8 cellular contexts compared by ENCODE assay signal in genomic region chr5:95846554-95847260, GRCh38. TPM values are rescaled to one million over a fixed set of nuclear protein-coding genes. Genes with fewer than 3 reads are reported as not detected.
DNase-seq lines count a peak whose midpoint lies in the region; ATAC-seq, FAIRE-seq and TF ChIP-seq lines count a peak whose summit lies in the region.

No MANE protein-coding gene starts in this region.

- BruUV-seq in endothelial cell of umbilical vein (replicated peaks; lab: Mats Ljungman, UMichigan), result no TSS peak

- WGBS in testis, 2 donors, result 69 to 72% methylated on average over 7 of the region's 7 CpGs

- TF ChIP-seq CTCF in CD8-positive, alpha-beta T cell (IDR thresholded peaks at IDR 0.05), result peak; percentile 91
- TF ChIP-seq CTCF in OCI-LY1 (IDR thresholded peaks at IDR 0.05; ENCODE audit: low read length) (peak; percentile 94), endothelial cell of umbilical vein (IDR thresholded peaks at IDR 0.05; ENCODE audit: extremely low read depth in 1 of 2, insufficient read depth in 1 of 2, low read depth in 1 of 2, low read length in 2 of 2) (peak; percentile 80 to 88), testis (IDR thresholded peaks at IDR 0.05) (peak; percentile 89 to 96 (median 94))

- no peaks in the 10 kb centered on the region for H3K27me3 Mint-ChIP-seq in CD8-positive, alpha-beta T cell (ENCODE audit: low read depth)

- no peaks in the 10 kb centered on the region for H4K20me1 ChIP-seq in OCI-LY1 (ENCODE audit: insufficient read depth, low read length)
- no peaks in the 10 kb centered on the region for H4K20me1 ChIP-seq in endothelial cell of umbilical vein (replicated peaks; ENCODE audit: control insufficient read depth, extremely low read depth, insufficient read depth, low read length)

- CTCF ChIA-PET in CD8-positive, alpha-beta T cell (lab: Charles Lee), result interaction anchor here (0.6 to 22.8 kb wide), 35 partner anchors 9 to 673 kb away, joined by 3 to 641 read pairs (median 6); partner anchors contain the start of genes GLRX and RFESD
- CTCF ChIA-PET in endothelial cell of umbilical vein (lab: Charles Lee), result interaction anchor here (0.8 to 14.6 kb wide), 10 partner anchors 11 to 205 kb away, joined by 3 to 201 read pairs (median 4); partner anchors contain the start of genes RFESD and RHOBTB3

- no peaks in the 10 kb centered on the region for H3K36me3 Mint-ChIP-seq in CD8-positive, alpha-beta T cell

- no peak overlapping the region for H3K9ac ChIP-seq in OCI-LY1 (ENCODE audit: low read length)
- H3K9ac ChIP-seq in endothelial cell of umbilical vein (replicated peaks; ENCODE audit: extremely low read depth, insufficient read depth, low read length), result no peak overlapping the region

- H2AFZ ChIP-seq in OCI-LY1 (ENCODE audit: low read length), result no peak overlapping the region
- H2AFZ ChIP-seq in endothelial cell of umbilical vein (ENCODE audit: low read depth, low read length), result peak overlapping the region; percentile 3

- no peaks in the 10 kb centered on the region for H3K36me3 ChIP-seq in CD8-positive, alpha-beta T cell (ENCODE audit: insufficient read depth, low read length)
- H3K36me3 ChIP-seq in OCI-LY1 (ENCODE audit: insufficient read depth, low read length) (no peaks in the 10 kb centered on the region), endothelial cell of umbilical vein (ENCODE audit: control insufficient read depth in 2 of 2, extremely low read depth in 1 of 2, insufficient read depth in 2 of 2, low read length in 2 of 2) (no peaks in the 10 kb centered on the region), testis (ENCODE audit: low read depth, missing control alignments) (no peaks in the 10 kb centered on the region)

- H3K79me2 ChIP-seq in OCI-LY1 (ENCODE audit: insufficient read depth, low read length), result no peaks in the 10 kb centered on the region
- H3K79me2 ChIP-seq in endothelial cell of umbilical vein (ENCODE audit: control insufficient read depth, insufficient read depth, low read length), result no peaks in the 10 kb centered on the region

- H3K4me1 Mint-ChIP-seq in CD8-positive, alpha-beta T cell (ENCODE audit: low read depth), result peaks cover 10% of the 10 kb centered on the region

- H3K9me3 Mint-ChIP-seq in CD8-positive, alpha-beta T cell, result no peaks in the 10 kb centered on the region

- peaks cover 11% of the 10 kb centered on the region for H3K4me1 ChIP-seq in CD8-positive, alpha-beta T cell (ENCODE audit: insufficient read depth, low read length)
- H3K4me1 ChIP-seq in OCI-LY1 (ENCODE audit: insufficient read depth, low read length, severe bottlenecking), result peaks cover 8% of the 10 kb centered on the region
- H3K4me1 ChIP-seq in endothelial cell of umbilical vein (ENCODE audit: control insufficient read depth, extremely low read depth, insufficient read depth, low read length), result no peaks in the 10 kb centered on the region
- H3K4me1 ChIP-seq in testis, result peaks cover 14% of the 10 kb centered on the region

- H3K4me2 ChIP-seq in OCI-LY1 (ENCODE audit: low read length), result no peak overlapping the region
- no peak overlapping the region for H3K4me2 ChIP-seq in endothelial cell of umbilical vein (ENCODE audit: insufficient read depth, low read length)

- peak; percentile 32 to 79 (median 62) for DNase-seq in CD8-positive, alpha-beta T cell
- DNase-seq in activated CD8-positive, alpha-beta memory T cell treated with anti-CD3 and anti-CD28 coated beads, Interleukin-2, amount 50 U/mL, for 4 hours, result peak; percentile 71
- DNase-seq in endothelial cell of umbilical vein (ENCODE audit: low read depth, low spot score) (peak; percentile 79), myocyte (ENCODE audit: low read depth) (peak; percentile 83), testis (peak; percentile 81)

- dilution Hi-C loops in endothelial cell of umbilical vein (cut with MboI; ENCODE audit: extremely low pct_ligation_motif_present, low sequenced_read_pairs), result loop anchor here (25.0 kb wide), 1 partner anchor 209 kb away; the partner anchor contains the start of gene RFESD

- H3K27ac ChIP-seq in CD8-positive, alpha-beta T cell (ENCODE audit: low read depth, low read length), result no peak overlapping the region
- H3K27ac ChIP-seq in OCI-LY1 (ENCODE audit: low read depth, low read length, poor library complexity, severe bottlenecking) (no peak overlapping the region), endothelial cell of umbilical vein (ENCODE audit: insufficient read depth, low read depth, low read length) (no peak overlapping the region), testis (peak overlapping the region in 1 of 2 donors; percentile 7)

- FAIRE-seq in endothelial cell of umbilical vein (lab: Jason Lieb, UNC), result peak; percentile 93

- no peaks in the 10 kb centered on the region for H3K9me1 ChIP-seq in endothelial cell of umbilical vein (replicated peaks; ENCODE audit: control insufficient read depth, extremely low read depth, insufficient read depth, low read length)

- ATAC-seq in CD8-positive, alpha-beta T cell, result peak; percentile 88
- ATAC-seq in GM19351 (IDR thresholded peaks at IDR 0.05; ENCODE audit: unreplicated experiment) (peak; percentile 59), HG03558 (IDR thresholded peaks at IDR 0.05; ENCODE audit: extremely low read depth, unreplicated experiment) (peak; percentile 42)

- H3K4me3 Mint-ChIP-seq in CD8-positive, alpha-beta T cell, result no peak overlapping the region

- no peak overlapping the region for H3K27ac Mint-ChIP-seq in CD8-positive, alpha-beta T cell

- TF ChIP-seq POLR2A in endothelial cell of umbilical vein (IDR thresholded peaks at IDR 0.05; ENCODE audit: low read depth, low read length) (no peak), testis (IDR thresholded peaks at IDR 0.05) (no peak)

- no peaks in the 10 kb centered on the region for H3K9me3 ChIP-seq in CD8-positive, alpha-beta T cell (ENCODE audit: low read length)
- H3K9me3 ChIP-seq in OCI-LY1 (ENCODE audit: low read length) (no peaks in the 10 kb centered on the region), endothelial cell of umbilical vein (replicated peaks; ENCODE audit: control insufficient read depth, insufficient read depth, low read length) (no peaks in the 10 kb centered on the region), testis (no peaks in the 10 kb centered on the region)

- intact Hi-C loops in CD8-positive, alpha-beta T cell (cut with DNase I, micrococcal nuclease), result loop anchor here (1.0 to 10.0 kb wide), 6 partner anchors 11 to 879 kb away; no protein-coding TSS in a partner anchor
- intact Hi-C loops in endothelial cell of umbilical vein (cut with micrococcal nuclease) (loop anchor here (1.0 to 2.0 kb wide), 6 partner anchors 23 to 562 kb away; partner anchors contain the start of genes ARSK and SKIC3), testis (cut with DNase I; ENCODE audit: low total_unique reads) (loop anchor here (5.0 to 10.0 kb wide), 3 partner anchors 64 to 202 kb away; partner anchors contain the start of gene RFESD)

- H3K4me3 ChIP-seq in CD8-positive, alpha-beta T cell (ENCODE audit: low read depth, low read length), result no peak overlapping the region
- H3K4me3 ChIP-seq in OCI-LY1 (ENCODE audit: low read depth, low read length, poor library complexity, severe bottlenecking), result no peak overlapping the region
- H3K4me3 ChIP-seq in endothelial cell of umbilical vein (replicated peaks in 1 of 3; ENCODE audit: insufficient read depth in 1 of 3, low read depth in 1 of 3, low read length in 3 of 3), result no peak overlapping the region
- no peak overlapping the region for H3K4me3 ChIP-seq in testis

- H3K27me3 ChIP-seq in CD8-positive, alpha-beta T cell (ENCODE audit: insufficient read depth, low read length), result no peaks in the 10 kb centered on the region
- H3K27me3 ChIP-seq in OCI-LY1 (ENCODE audit: insufficient read depth, low read length) (no peaks in the 10 kb centered on the region), endothelial cell of umbilical vein (ENCODE audit: control insufficient read depth in 2 of 2, insufficient read depth in 2 of 2, low read length in 2 of 2) (no peaks in the 10 kb centered on the region), testis (no peaks in the 10 kb centered on the region)

- no peaks in the 10 kb centered on the region for H3K9me2 ChIP-seq in OCI-LY1 (ENCODE audit: low read depth, low read length)

- no peaks in the 10 kb centered on the region for H3F3A ChIP-seq in OCI-LY1 (ENCODE audit: insufficient read depth, low read length)

- POLR2A ChIA-PET in CD8-positive, alpha-beta T cell (lab: Charles Lee), result interaction anchor here (2.3 kb wide), 1 partner anchor 65 kb away, joined by 9 read pairs; no protein-coding TSS in a partner anchor
- POLR2A ChIA-PET in endothelial cell of umbilical vein (lab: Charles Lee), result no interaction called here

TF ChIP-seq in endothelial cell of umbilical vein, 7 proteins besides CTCF, POLR2A, EP300 and RAD21:
- no peak for TF ChIP-seq GATA2 (IDR thresholded peaks at IDR 0.05; ENCODE audit: insufficient read depth, insufficient read length, low read depth, low read length)
- TF ChIP-seq JUN (IDR thresholded peaks at IDR 0.05; ENCODE audit: borderline replicate concordance, insufficient read depth, insufficient read length, low read depth), result no peak
- no peak for TF ChIP-seq EZH2 (IDR thresholded peaks at IDR 0.05; ENCODE audit: borderline replicate concordance, low read depth, low read length, severe bottlenecking)
- no peak for TF ChIP-seq FOS (IDR thresholded peaks at IDR 0.05; ENCODE audit: borderline replicate concordance, insufficient read depth, low read length)
- TF ChIP-seq MYC (IDR thresholded peaks at IDR 0.05; ENCODE audit: low read depth, low read length), result no peak
- no peak for TF ChIP-seq POLR2AphosphoS5 (IDR thresholded peaks at IDR 0.05; ENCODE audit: insufficient read depth, low read depth, low read length)
- TF ChIP-seq MAX (IDR thresholded peaks at IDR 0.05; ENCODE audit: insufficient read depth, insufficient read length), result no peak
TF ChIP-seq in endothelial cell of umbilical vein: peak in this region for 0.

RNA-seq across cellular contexts. Expression of gene GLRX, which starts 24.2 kb away (rescaled TPM):
- 10 to 100 TPM; 17.9 to 19.5 TPM for total RNA-seq in CD8-positive, alpha-beta T cell
- total RNA-seq in endothelial cell of umbilical vein (13.3 and 14.2 TPM in 2 replicates), myocyte (169 and 223 TPM in 2 replicates), testis (1 to 10 TPM; 4.5 to 5.4 TPM)
- polyA plus RNA-seq in endothelial cell of umbilical vein (25.3 and 40.3 TPM in 2 replicates), testis (ENCODE audit: insufficient read depth, low read depth, low replicate concordance) (15.0 TPM)
- 38.3 and 39.9 TPM in 2 replicates for polyA plus RNA-seq in endothelial cell of umbilical vein (2011; cell fraction: cytosol; rRNA removed)
- polyA plus RNA-seq in endothelial cell of umbilical vein (2011; cell fraction: nucleus; rRNA removed), result 15.2 and 17.1 TPM in 2 replicates
- 53.5 and 55.3 TPM in 2 replicates for polyA plus RNA-seq in endothelial cell of umbilical vein (2012)
- 25.6 and 34.3 TPM in 2 replicates for polyA minus RNA-seq in endothelial cell of umbilical vein
- 3.8 TPM for polyA minus RNA-seq in endothelial cell of umbilical vein (2011; cell fraction: cytosol; rRNA and poly(A)+ RNA removed)
- polyA minus RNA-seq in endothelial cell of umbilical vein (2011; cell fraction: nucleus; rRNA and poly(A)+ RNA removed), result 10.3 and 14.7 TPM in 2 replicates
- 276 TPM for polyA plus RNA-seq in myocyte (2012)
